ENCODE assay signal across 23 cellular contexts in the genomic region with DNA sequence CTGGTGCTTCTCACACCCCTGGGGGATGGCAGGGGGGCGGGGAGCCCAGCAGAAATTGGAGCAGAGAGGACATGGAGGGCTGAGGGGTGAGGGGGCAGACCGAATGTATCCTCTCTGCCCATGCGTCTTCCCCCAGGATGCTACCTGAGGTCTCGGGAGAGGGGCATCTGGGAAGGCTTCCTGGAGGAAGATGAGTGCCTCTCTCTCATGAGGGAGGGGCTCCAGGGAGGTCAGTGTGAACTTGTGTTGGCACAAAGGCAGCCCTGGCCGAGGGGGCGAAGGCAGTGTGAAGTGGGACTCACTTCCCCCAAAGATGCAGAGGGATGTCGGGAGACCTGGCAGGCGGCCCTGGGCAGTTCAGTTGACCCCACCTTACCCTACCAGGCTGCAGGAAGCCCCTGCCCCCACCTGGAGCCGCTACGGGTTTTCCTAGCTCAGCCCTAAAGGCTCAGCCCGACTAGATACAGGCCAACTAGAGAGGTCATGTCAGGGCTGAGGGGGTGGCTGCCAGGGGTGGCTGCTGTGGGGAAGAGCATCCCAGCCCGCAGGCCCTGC. TPM values are rescaled to one million over a fixed set of nuclear protein-coding genes. Genes with fewer than 3 reads are reported as not detected.
DNase-seq lines count a peak whose midpoint lies in the region; ATAC-seq and TF ChIP-seq lines count a peak whose summit lies in the region.
"Had no signal": no experiment of that assay in that cellular context is flagged by ENCODE, and none has a peak within 500 bp of the region (broad histone marks: within the 10 kb centered on the region; RNA-seq: fewer than 3 reads in every experiment).

No MANE protein-coding gene starts in this region.

- H3K36me3 Mint-ChIP-seq in activated CD4-positive, alpha-beta T cell treated with anti-CD3 and anti-CD28 coated beads, Interleukin-2, amount 10 ng/mL, durations not matched to agents 24 days and 14 days (ENCODE audit: low read depth), result no peaks in the 10 kb centered on the region
- no peaks in the 10 kb centered on the region for H3K36me3 Mint-ChIP-seq in activated CD4-positive, alpha-beta T cell treated with anti-CD3 and anti-CD28 coated beads for 36 hours (ENCODE audit: low read depth)
- H3K36me3 Mint-ChIP-seq: CD4-positive, CD25-positive, alpha-beta regulatory T cell had no signal

- no peak overlapping the region for H3K27ac Mint-ChIP-seq in activated CD4-positive, alpha-beta T cell treated with anti-CD3 and anti-CD28 coated beads, Interleukin-2, amount 10 ng/mL, durations not matched to agents 24 days and 14 days
- H3K27ac Mint-ChIP-seq in activated CD4-positive, alpha-beta T cell treated with anti-CD3 and anti-CD28 coated beads for 36 hours, result no peak overlapping the region
- H3K27ac Mint-ChIP-seq: CD4-positive, CD25-positive, alpha-beta regulatory T cell had no signal

- H3K36me3 ChIP-seq in colonic mucosa, result no peaks in the 10 kb centered on the region
- H3K36me3 ChIP-seq in prostate gland, result no peaks in the 10 kb centered on the region

- no peak overlapping the region for H3K4me3 ChIP-seq in colonic mucosa
- no peak overlapping the region for H3K4me3 ChIP-seq in prostate gland

- POLR2A ChIA-PET in activated CD4-positive, alpha-beta T cell treated with anti-CD3 and anti-CD28 coated beads for 36 hours (lab: Charles Lee), result no interaction called here

- CTCF ChIA-PET in activated CD4-positive, alpha-beta T cell treated with anti-CD3 and anti-CD28 coated beads for 36 hours (lab: Charles Lee), result no interaction called here

- no peak for TF ChIP-seq POLR2A in prostate gland (IDR thresholded peaks at IDR 0.05)

- ATAC-seq in activated CD4-positive, alpha-beta T cell treated with anti-CD3 and anti-CD28 coated beads for 36 hours, result no peak
- ATAC-seq in HG03460 (IDR thresholded peaks at IDR 0.05; ENCODE audit: unreplicated experiment), result no peak
- ATAC-seq: HCT116 had no signal

- no peak overlapping the region for H3K27ac ChIP-seq in colonic mucosa
- H3K27ac ChIP-seq in prostate gland, result no peak overlapping the region
- H3K27ac ChIP-seq: 22Rv1 had no signal

- no peaks in the 10 kb centered on the region for H3K4me1 ChIP-seq in colonic mucosa
- H3K4me1 ChIP-seq in prostate gland (replicated peaks), result peaks cover 18% of the 10 kb centered on the region

- no peak overlapping the region for H3K4me3 Mint-ChIP-seq in activated CD4-positive, alpha-beta T cell treated with anti-CD3 and anti-CD28 coated beads, Interleukin-2, amount 10 ng/mL, durations not matched to agents 24 days and 14 days
- no peak overlapping the region for H3K4me3 Mint-ChIP-seq in activated CD4-positive, alpha-beta T cell treated with anti-CD3 and anti-CD28 coated beads for 36 hours
- H3K4me3 Mint-ChIP-seq: CD4-positive, CD25-positive, alpha-beta regulatory T cell had no signal

- H3K9me3 Mint-ChIP-seq in activated CD4-positive, alpha-beta T cell treated with anti-CD3 and anti-CD28 coated beads, Interleukin-2, amount 10 ng/mL, durations not matched to agents 24 days and 14 days, result no peaks in the 10 kb centered on the region
- no peaks in the 10 kb centered on the region for H3K9me3 Mint-ChIP-seq in activated CD4-positive, alpha-beta T cell treated with anti-CD3 and anti-CD28 coated beads for 36 hours (ENCODE audit: low read depth)
- H3K9me3 Mint-ChIP-seq: CD4-positive, CD25-positive, alpha-beta regulatory T cell had no signal

- no peak for TF ChIP-seq CTCF in GM13976 (IDR thresholded peaks at IDR 0.05; ENCODE audit: borderline replicate concordance, control extremely low read depth, extremely low read depth, insufficient read depth, missing control alignments)
- no peak for TF ChIP-seq CTCF in colonic mucosa (IDR thresholded peaks at IDR 0.05)
- no peak for TF ChIP-seq CTCF in prostate gland (IDR thresholded peaks at IDR 0.05)

- peaks cover 2% of the 10 kb centered on the region for H3K27me3 Mint-ChIP-seq in activated CD4-positive, alpha-beta T cell treated with anti-CD3 and anti-CD28 coated beads, Interleukin-2, amount 10 ng/mL, durations not matched to agents 24 days and 14 days
- no peaks in the 10 kb centered on the region for H3K27me3 Mint-ChIP-seq in activated CD4-positive, alpha-beta T cell treated with anti-CD3 and anti-CD28 coated beads for 36 hours

- intact Hi-C loops in activated CD4-positive, alpha-beta T cell treated with anti-CD3 and anti-CD28 coated beads, Interleukin-2, amount 10 ng/mL, durations not matched to agents 24 days and 14 days (cut with micrococcal nuclease), result loop anchor here (10.0 kb wide), 1 partner anchor 625 kb away; a partner anchor contains a TSS
- intact Hi-C loops in activated CD4-positive, alpha-beta T cell treated with anti-CD3 and anti-CD28 coated beads for 36 hours (cut with DNase I, micrococcal nuclease), result no loop called here
- intact Hi-C loops in colonic mucosa (cut with DNase I), result no loop called here
- intact Hi-C loops in prostate gland (cut with DNase I), result no loop called here

- in situ Hi-C loops in GM13976 (cut with MboI; ENCODE audit: low sequenced_read_pairs, unreplicated experiment), result no loop called here

- 77% methylated on average over 10 of the region's 12 CpGs for WGBS in prostate gland

- H3K4me1 Mint-ChIP-seq in activated CD4-positive, alpha-beta T cell treated with anti-CD3 and anti-CD28 coated beads, Interleukin-2, amount 10 ng/mL, durations not matched to agents 24 days and 14 days, result no peaks in the 10 kb centered on the region
- no peaks in the 10 kb centered on the region for H3K4me1 Mint-ChIP-seq in activated CD4-positive, alpha-beta T cell treated with anti-CD3 and anti-CD28 coated beads for 36 hours

- no peak overlapping the region for H3K9ac ChIP-seq in colonic mucosa (ENCODE audit: low read depth in 2 of 2, low read length in 2 of 2)

- H3K27me3 ChIP-seq in colonic mucosa (no peaks in the 10 kb centered on the region), prostate gland (replicated peaks; ENCODE audit: insufficient read depth) (no peaks in the 10 kb centered on the region)

- peak; percentile 44 for DNase-seq in activated CD4-positive, alpha-beta T cell treated with anti-CD3 and anti-CD28 coated beads, Interleukin-2, amount 10 ng/mL, durations not matched to agents 24 days and 14 days
- no peak for DNase-seq in activated CD4-positive, alpha-beta T cell treated with anti-CD3 and anti-CD28 coated beads for 36 hours
- DNase-seq in GM13976 (ENCODE audit: low spot score), result peak; percentile 30
- DNase-seq in colonic mucosa, result peak; percentile 13
- peak; percentile 3 for DNase-seq in prostate gland (ENCODE audit: low spot score)
- no peak for DNase-seq in SHP77 (lab: John Stamatoyannopoulos, UW)
- DNase-seq in KG1 (lab: John Stamatoyannopoulos, UW), result no peak
- DNase-seq: CD4-positive, CD25-positive, alpha-beta regulatory T cell; COR-L47; DMS 273 treated with DMSO at 0.1 percent for 48 hours; DND-41; NCI-H1417 treated with DMSO at 0.1 percent for 48 hours; NCI-H187 treated with DMSO at 0.1 percent for 48 hours; NCI-H226; NCI-H524; NCI-H82; OCI-M1 had no signal

- H3K9me3 ChIP-seq in colonic mucosa (no peaks in the 10 kb centered on the region), prostate gland (no peaks in the 10 kb centered on the region)

RNA-seq across cellular contexts. Expression of a gene that starts 10.4 kb away (rescaled TPM):
- total RNA-seq in activated CD4-positive, alpha-beta T cell treated with anti-CD3 and anti-CD28 coated beads, Interleukin-2, amount 10 ng/mL, durations not matched to agents 24 days and 14 days, result 0.62 and 0.96 TPM in 2 replicates
- 1 to 10 TPM; 2.0 to 2.7 TPM for total RNA-seq in activated CD4-positive, alpha-beta T cell treated with anti-CD3 and anti-CD28 coated beads for 36 hours
- 10 to 100 TPM in 1 of 2 donors, 1 to 10 TPM in 1; 4.8 to 16.4 TPM for total RNA-seq in colonic mucosa
- 1 to 10 TPM; 3.9 to 7.9 TPM for total RNA-seq in prostate gland
- total RNA-seq: G401, M059J, RPMI7951 had no signal

RNA-seq across cellular contexts. Expression of a gene that starts 41.7 kb away (rescaled TPM):
- total RNA-seq in activated CD4-positive, alpha-beta T cell treated with anti-CD3 and anti-CD28 coated beads, Interleukin-2, amount 10 ng/mL, durations not matched to agents 24 days and 14 days, result 2.4 and 2.6 TPM in 2 replicates
- total RNA-seq in activated CD4-positive, alpha-beta T cell treated with anti-CD3 and anti-CD28 coated beads for 36 hours, result 1 to 10 TPM; 6.7 to 8.3 TPM
- total RNA-seq in colonic mucosa (under 1 TPM; 0.11 to 0.52 TPM), prostate gland (under 1 TPM in 1 of 2 donors, not detected in 1; 0.85 TPM)
- total RNA-seq: G401, M059J had no signal

RNA-seq across cellular contexts. Expression of a gene that starts 41.8 kb away (rescaled TPM):
- total RNA-seq in activated CD4-positive, alpha-beta T cell treated with anti-CD3 and anti-CD28 coated beads, Interleukin-2, amount 10 ng/mL, durations not matched to agents 24 days and 14 days, result 2.4 and 2.6 TPM in 2 replicates
- 1 to 10 TPM; 6.0 to 7.6 TPM for total RNA-seq in activated CD4-positive, alpha-beta T cell treated with anti-CD3 and anti-CD28 coated beads for 36 hours
- under 1 TPM; 0.40 to 0.62 TPM for total RNA-seq in colonic mucosa
- total RNA-seq in prostate gland, result not detected
- total RNA-seq: G401 had no signal

Comparison
In these comparisons a context has a peak if more than half of its experiments do, and no peak if none do; other contexts are left out.
1. DNase-seq: peak in activated CD4-positive, alpha-beta T cell treated with anti-CD3 and anti-CD28 coated beads, Interleukin-2, amount 10 ng/mL, durations not matched to agents 24 days and 14 days (single experiment), GM13976 (single experiment), colonic mucosa (single experiment) and prostate gland (single experiment); none in activated CD4-positive, alpha-beta T cell treated with anti-CD3 and anti-CD28 coated beads for 36 hours (single experiment), SHP77 (0 of 2) and KG1 (single experiment).